ENCODE assay signal across 8 cellular contexts in genomic region chr1:163528710-163529348, GRCh38.
DNase-seq lines count a peak whose midpoint lies in the region; ATAC-seq and TF ChIP-seq lines count a peak whose summit lies in the region.

No MANE protein-coding gene starts in this region.

- TF ChIP-seq CTCF in CD8-positive, alpha-beta T cell (IDR thresholded peaks at IDR 0.05) = peak; percentile 27
- peak; percentile 60 for TF ChIP-seq CTCF in RWPE1 (conservative IDR thresholded peaks at IDR 0.05; ENCODE audit: low read depth)
- TF ChIP-seq CTCF in fibroblast of villous mesenchyme (IDR thresholded peaks at IDR 0.05; ENCODE audit: insufficient read depth, low read depth, low read length) = peak; percentile 63
- peak; percentile 41 for TF ChIP-seq CTCF in thoracic aorta (IDR thresholded peaks at IDR 0.05)

- POLR2A ChIA-PET in CD8-positive, alpha-beta T cell (lab: Charles Lee) = no interaction called here
- POLR2A ChIA-PET in RWPE1 (lab: Yijun Ruan, JAX; ENCODE audit: low non-redundant PET) = no interaction called here

- ATAC-seq in CD8-positive, alpha-beta T cell = no peak
- ATAC-seq in GM18517 (IDR thresholded peaks at IDR 0.05; ENCODE audit: unreplicated experiment) (peak; percentile 73), HG03280 (IDR thresholded peaks at IDR 0.05; ENCODE audit: unreplicated experiment) (peak; percentile 76), thoracic aorta (ENCODE audit: insufficient number of reproducible peaks, low FRiP score, low read depth) (no peak)

- no peaks in the 10 kb centered on the region for H3K9me3 ChIP-seq in CD8-positive, alpha-beta T cell (ENCODE audit: low read length)
- peaks cover 5% of the 10 kb centered on the region for H3K9me3 ChIP-seq in thoracic aorta

- H3K4me3 ChIP-seq in CD8-positive, alpha-beta T cell (ENCODE audit: low read depth, low read length) = no peak overlapping the region
- H3K4me3 ChIP-seq in fibroblast of villous mesenchyme (ENCODE audit: low read depth, low read length) = no peak overlapping the region
- no peak overlapping the region for H3K4me3 ChIP-seq in thoracic aorta

- no peaks in the 10 kb centered on the region for H3K27me3 ChIP-seq in CD8-positive, alpha-beta T cell (ENCODE audit: insufficient read depth, low read length)
- no peaks in the 10 kb centered on the region for H3K27me3 ChIP-seq in thoracic aorta (replicated peaks; ENCODE audit: insufficient read depth)

- H3K27me3 Mint-ChIP-seq in CD8-positive, alpha-beta T cell (ENCODE audit: low read depth) = no peaks in the 10 kb centered on the region

- H3K36me3 Mint-ChIP-seq in CD8-positive, alpha-beta T cell = no peaks in the 10 kb centered on the region

- no peaks in the 10 kb centered on the region for H3K4me1 ChIP-seq in CD8-positive, alpha-beta T cell (ENCODE audit: insufficient read depth, low read length)
- H3K4me1 ChIP-seq in thoracic aorta (ENCODE audit: control insufficient read depth in 1 of 2, low read depth in 2 of 2) = no peaks in the 10 kb centered on the region

- H3K27ac ChIP-seq in CD8-positive, alpha-beta T cell (ENCODE audit: low read depth, low read length) = no peak overlapping the region
- H3K27ac ChIP-seq in RWPE1 (no peak overlapping the region), thoracic aorta (no peak overlapping the region)

- no peaks in the 10 kb centered on the region for H3K9me3 Mint-ChIP-seq in CD8-positive, alpha-beta T cell

- no peaks in the 10 kb centered on the region for H3K36me3 ChIP-seq in CD8-positive, alpha-beta T cell (ENCODE audit: insufficient read depth, low read length)
- H3K36me3 ChIP-seq in thoracic aorta = no peaks in the 10 kb centered on the region

- intact Hi-C loops in CD8-positive, alpha-beta T cell (cut with DNase I, micrococcal nuclease) = no loop called here

- CTCF ChIA-PET in CD8-positive, alpha-beta T cell (lab: Charles Lee) = no interaction called here
- CTCF ChIA-PET in RWPE1 (lab: Yijun Ruan, JAX) = interaction anchor here (0.6 to 0.9 kb wide), 2 partner anchors 10 to 1544 kb away, joined by 3 read pairs; no protein-coding TSS in a partner anchor

- DNase-seq in CD8-positive, alpha-beta T cell = no peak
- no peak for DNase-seq in RWPE1 (ENCODE audit: low spot score)
- peak; percentile 39 for DNase-seq in fibroblast of villous mesenchyme (ENCODE audit: low read depth)
- DNase-seq in thoracic aorta (ENCODE audit: low spot score) = no peak
- no peak for DNase-seq in retina
- no peak for DNase-seq in activated naive CD4-positive, alpha-beta T cell treated with Interleukin-2 at 50 U/mL for 16 hours

- H3K27ac Mint-ChIP-seq in CD8-positive, alpha-beta T cell = no peak overlapping the region

- H3K4me3 Mint-ChIP-seq in CD8-positive, alpha-beta T cell = no peak overlapping the region

- no peaks in the 10 kb centered on the region for H3K4me1 Mint-ChIP-seq in CD8-positive, alpha-beta T cell (ENCODE audit: low read depth)

Comparison
In these comparisons a context has a peak if more than half of its experiments do, and no peak if none do; other contexts are left out.
1. ATAC-seq: peak in GM18517 (single experiment) and HG03280 (single experiment); none in CD8-positive, alpha-beta T cell (single experiment) and thoracic aorta (single experiment).
2. Peak in every context shown above with its lines, with median percentiles within 50 percentile points of each other: CTCF ChIP-seq.